22 cellular contexts compared by ENCODE assay signal in genomic region chr1:40803447-40803846, GRCh38. TPM values are rescaled to one million over a fixed set of nuclear protein-coding genes. Genes with fewer than 3 reads are reported as not detected.
DNase-seq lines count a peak whose midpoint lies in the region; ATAC-seq, FAIRE-seq and TF ChIP-seq lines count a peak whose summit lies in the region.
"Had no signal": no experiment of that assay in that cellular context is flagged by ENCODE, and none has a peak within 500 bp of the region (broad histone marks: within the 10 kb centered on the region; RNA-seq: fewer than 3 reads in every experiment).

No MANE protein-coding gene starts in this region.

- CTCF ChIA-PET in HepG2 (lab: Yijun Ruan, JAX; ENCODE audit: low intra/inter-chr PET ratio, low total read pairs), result no interaction called here

- peaks cover 17 to 19% of the 10 kb centered on the region in 2 donors for H3K4me1 Mint-ChIP-seq in effector memory CD8-positive, alpha-beta T cell (ENCODE audit: low read depth in 2 of 2)

- H3K9me3 ChIP-seq in HepG2 (ENCODE audit: low read length), result no peaks in the 10 kb centered on the region
- no peaks in the 10 kb centered on the region for H3K9me3 ChIP-seq in right lobe of liver
- H3K9me3 ChIP-seq in prostate gland, result no peaks in the 10 kb centered on the region

- peaks cover 10% of the 10 kb centered on the region for H3K36me3 Mint-ChIP-seq in effector memory CD8-positive, alpha-beta T cell (ENCODE audit: insufficient read depth)

- peak overlapping the region; percentile 8 to 21 for H3K4me3 Mint-ChIP-seq in effector memory CD8-positive, alpha-beta T cell

- no peaks in the 10 kb centered on the region for H3K9me3 Mint-ChIP-seq in effector memory CD8-positive, alpha-beta T cell
- H3K9me3 Mint-ChIP-seq: endodermal cell had no signal

- no peak for TF ChIP-seq CTCF in HepG2 (CRISPR knock-in tag; IDR thresholded peaks at IDR 0.05)
- no peak for TF ChIP-seq CTCF in right lobe of liver (IDR thresholded peaks at IDR 0.05)
- no peak for TF ChIP-seq CTCF in prostate gland (IDR thresholded peaks at IDR 0.05)

- H3K4me2 ChIP-seq in HepG2 (ENCODE audit: low read depth, low read length), result no peak overlapping the region

- H3K27me3 Mint-ChIP-seq in effector memory CD8-positive, alpha-beta T cell, result no peaks in the 10 kb centered on the region

- H3K27ac ChIP-seq in HepG2 (ENCODE audit: extremely low read length, insufficient read depth, low read length) (no peak overlapping the region), right lobe of liver (no peak overlapping the region), prostate gland (peak overlapping the region; percentile 59 to 76)

- TF ChIP-seq RAD21 in HepG2 (CRISPR knock-in tag; IDR thresholded peaks at IDR 0.05), result no peak

- intact Hi-C loops in HepG2 (cut with micrococcal nuclease; ENCODE audit: unreplicated experiment), result no loop called here
- intact Hi-C loops in right lobe of liver (cut with DNase I), result no loop called here
- intact Hi-C loops in prostate gland (cut with DNase I), result no loop called here
- intact Hi-C loops in left colon (cut with DNase I, micrococcal nuclease), result no loop called here

- H3K4me3 ChIP-seq in HepG2 (replicated peaks in 1 of 3; ENCODE audit: insufficient read depth in 1 of 3, low read depth in 2 of 3, low read length in 3 of 3) (no peak overlapping the region), right lobe of liver (no peak overlapping the region), prostate gland (no peak overlapping the region)

- no peak for TF ChIP-seq POLR2A in HepG2 (IDR thresholded peaks at IDR 0.05; ENCODE audit: insufficient read depth in 1 of 2, low read depth in 2 of 2, low read length in 2 of 2)
- no peak for TF ChIP-seq POLR2A in right lobe of liver (IDR thresholded peaks at IDR 0.05)
- no peak for TF ChIP-seq POLR2A in prostate gland (IDR thresholded peaks at IDR 0.05)

- no peaks in the 10 kb centered on the region for H4K20me1 ChIP-seq in HepG2 (ENCODE audit: insufficient read depth, low read length)

- H2AFZ ChIP-seq in HepG2 (ENCODE audit: low read length), result no peak overlapping the region

- H3K4me1 ChIP-seq in HepG2 (ENCODE audit: insufficient read depth, low read length) (peaks cover 9% of the 10 kb centered on the region), right lobe of liver (peaks cover 0 to 17% (median 0%) of the 10 kb centered on the region in 4 donors), prostate gland (replicated peaks) (peaks cover 4% of the 10 kb centered on the region)

- in situ Hi-C loops in HepG2 (cut with HindIII; ENCODE audit: extremely low pct_ligation_motif_present, low pct_unique_long_range_greater_than_20kb), result no loop called here

- DNase-seq in HepG2 (ENCODE audit: low spot score), result no peak
- no peak for DNase-seq in right lobe of liver
- DNase-seq in effector memory CD8-positive, alpha-beta T cell, result no peak
- no peak for DNase-seq in prostate gland (ENCODE audit: low spot score)
- DNase-seq in NCI-H2171 (lab: John Stamatoyannopoulos, UW), result no peak
- DNase-seq in NCI-H446 (lab: John Stamatoyannopoulos, UW), result no peak
- no peak for DNase-seq in LoVo (ENCODE audit: low spot score)
- DNase-seq in left colon, result no peak
- DNase-seq: activated CD4-positive, alpha-beta T cell treated with anti-CD3 and anti-CD28 coated beads for 48 hours; activated CD8-positive, alpha-beta memory T cell treated with anti-CD3 and anti-CD28 coated beads, Interleukin-2, amount 50 U/mL, for 48 hours; activated gamma-delta T cell; amygdala; cerebellar nuclear complex; DND-41; endodermal cell; hippocampal formation; kidney; midbrain; NCI-H2171 treated with DMSO at 0.1 percent for 48 hours; nucleus accumbens; stimulated activated CD4-positive, alpha-beta T cell treated with anti-CD3 and anti-CD28 coated beads, Interleukin-4, amount 100 ng/mL, for 1 hour had no signal

- H3K79me2 ChIP-seq in HepG2 (ENCODE audit: insufficient read depth, low read length), result no peaks in the 10 kb centered on the region

- H3K27me3 ChIP-seq in HepG2 (ENCODE audit: control insufficient read depth in 1 of 2, insufficient read depth in 2 of 2, low read length in 2 of 2) (peaks cover 0 to 37% of the 10 kb centered on the region in 2 experiments; a peak in 4 of 5 replicates), right lobe of liver (no peaks in the 10 kb centered on the region), prostate gland (replicated peaks; ENCODE audit: insufficient read depth) (no peaks in the 10 kb centered on the region)

- BruUV-seq in HepG2 (replicated peaks; lab: Mats Ljungman, UMichigan), result no TSS peak

- POLR2A ChIA-PET in HepG2 (lab: Yijun Ruan, JAX), result no interaction called here

- H3K9ac ChIP-seq in HepG2 (ENCODE audit: insufficient read depth, low read depth, low read length), result no peak overlapping the region

- TF ChIP-seq EP300 in HepG2 (IDR thresholded peaks at IDR 0.05; ENCODE audit: low read depth in 2 of 2, low read length in 2 of 2) (no peak), HepG2 (CRISPR knock-in tag; IDR thresholded peaks at IDR 0.05; ENCODE audit: borderline replicate concordance) (no peak)

- 67% methylated on average over 3 of the region's 3 CpGs for WGBS in HepG2 (ENCODE audit: low lambda C conversion rate)
- 83% methylated on average over 1 of the region's 3 CpGs for WGBS in right lobe of liver (ENCODE audit: insufficient coverage, low coverage, low lambda C conversion rate, missing lambda C conversion rate)
- WGBS in prostate gland, result 93% methylated on average over 3 of the region's 3 CpGs

- peak overlapping the region in 1 of 2 donors; percentile 82 for H3K27ac Mint-ChIP-seq in effector memory CD8-positive, alpha-beta T cell
- H3K27ac Mint-ChIP-seq: endodermal cell had no signal

- ATAC-seq in HepG2, result no peak
- no peak for ATAC-seq in right lobe of liver
- no peak for ATAC-seq in effector memory CD8-positive, alpha-beta T cell (replicated peaks)
- no peak for ATAC-seq in left colon

- FAIRE-seq in HepG2 (lab: Jason Lieb, UNC), result no peak
- FAIRE-seq: HTR-8/SVneo, kidney had no signal

- H3K36me3 ChIP-seq in HepG2 (replicated peaks in 1 of 2; ENCODE audit: control insufficient read depth in 1 of 2, insufficient read depth in 2 of 2, low read length in 2 of 2) (no peaks in the 10 kb centered on the region), right lobe of liver (no peaks in the 10 kb centered on the region), prostate gland (no peaks in the 10 kb centered on the region)

TF ChIP-seq in HepG2, 621 proteins besides CTCF, POLR2A, EP300 and RAD21 (continues in another document):
- peak; percentile 96 for TF ChIP-seq ZNF768 (CRISPR knock-in tag; IDR thresholded peaks at IDR 0.05)

RNA-seq across cellular contexts. Expression of gene KCNQ4, which starts 19.9 kb away (rescaled TPM):
- total RNA-seq in HepG2 (2016; rRNA removed; fragmentation: Illumina TruSeq; extraction: Trizol) (0.02 TPM in 1 of 2 replicates, not detected in the other), right lobe of liver (under 1 TPM; 0.12 to 0.23 (median 0.15) TPM), prostate gland (1 to 10 TPM; 1.8 to 3.1 TPM), left colon (1 to 10 TPM; 2.1 to 2.4 TPM)
- total RNA-seq in HepG2 (2016; cell fraction: cytosol; rRNA removed; fragmentation: Illumina TruSeq; extraction: Trizol; ENCODE audit: low read depth), result not detected in 2 replicates
- not detected in 2 replicates for total RNA-seq in HepG2 (2016; cell fraction: insoluble cytoplasmic fraction; rRNA removed; fragmentation: Illumina TruSeq; extraction: Trizol)
- total RNA-seq in HepG2 (2016; cell fraction: membrane; rRNA removed; fragmentation: Illumina TruSeq; extraction: Trizol), result not detected in 2 replicates
- not detected in 2 replicates for total RNA-seq in HepG2 (2016; cell fraction: nucleus; rRNA removed; fragmentation: Illumina TruSeq; extraction: Trizol)
- polyA plus RNA-seq in HepG2 (2011; rRNA removed), result 0.03 and 0.09 TPM in 2 replicates
- polyA plus RNA-seq in HepG2 (2011; cell fraction: cytosol; rRNA removed), result 0.03 and 0.05 TPM in 2 replicates
- 0.40 and 0.48 TPM in 2 replicates for polyA plus RNA-seq in HepG2 (2011; cell fraction: nucleus; rRNA removed)
- polyA plus RNA-seq in HepG2 (2012), result 0.04 and 0.12 TPM in 2 replicates
- polyA plus RNA-seq in HepG2 (2016; cell fraction: cytosol; fragmentation: Illumina TruSeq; extraction: Trizol; ENCODE audit: low read depth), result not detected in 2 replicates
- polyA plus RNA-seq in HepG2 (2016; cell fraction: insoluble cytoplasmic fraction; fragmentation: Illumina TruSeq; extraction: Trizol; ENCODE audit: low read depth), result not detected in 2 replicates
- 0.06 TPM in 1 of 2 replicates, not detected in the other for polyA plus RNA-seq in HepG2 (2016; cell fraction: membrane; fragmentation: Illumina TruSeq; extraction: Trizol; ENCODE audit: low read depth)
- polyA plus RNA-seq in HepG2 (2016; cell fraction: nucleus; fragmentation: Illumina TruSeq; extraction: Trizol; ENCODE audit: insufficient read depth, low read depth), result 0.19 and 0.45 TPM in 2 replicates
- polyA minus RNA-seq in HepG2 (2011; rRNA and poly(A)+ RNA removed; ENCODE audit: low replicate concordance), result 0.08 and 0.12 TPM in 2 replicates
- not detected in 2 replicates for polyA minus RNA-seq in HepG2 (2011; cell fraction: cytosol; rRNA and poly(A)+ RNA removed)
- polyA minus RNA-seq in HepG2 (2011; cell fraction: nucleus; rRNA and poly(A)+ RNA removed), result not detected in 2 replicates

RNA-seq across cellular contexts. Expression of gene CITED4, which starts 58.7 kb away (rescaled TPM):
- total RNA-seq in HepG2 (2016; rRNA removed; fragmentation: Illumina TruSeq; extraction: Trizol) (5.8 and 9.9 TPM in 2 replicates), right lobe of liver (100 to 1,000 TPM in 1 of 6 experiments, 10 to 100 TPM in 5; 19.0 to 116 (median 25.8) TPM), prostate gland (100 to 1,000 TPM in 1 of 2 donors, 10 to 100 TPM in 1; 72.3 to 138 TPM), left colon (1 to 10 TPM; 4.1 to 5.8 TPM)
- total RNA-seq in HepG2 (2016; cell fraction: cytosol; rRNA removed; fragmentation: Illumina TruSeq; extraction: Trizol; ENCODE audit: low read depth), result 8.5 and 9.6 TPM in 2 replicates
- 6.5 and 9.1 TPM in 2 replicates for total RNA-seq in HepG2 (2016; cell fraction: insoluble cytoplasmic fraction; rRNA removed; fragmentation: Illumina TruSeq; extraction: Trizol)
- total RNA-seq in HepG2 (2016; cell fraction: membrane; rRNA removed; fragmentation: Illumina TruSeq; extraction: Trizol), result 11.1 and 14.4 TPM in 2 replicates
- total RNA-seq in HepG2 (2016; cell fraction: nucleus; rRNA removed; fragmentation: Illumina TruSeq; extraction: Trizol), result 4.1 and 4.2 TPM in 2 replicates
- polyA plus RNA-seq in HepG2 (2011; rRNA removed), result 1.5 and 2.0 TPM in 2 replicates
- 1.7 and 3.5 TPM in 2 replicates for polyA plus RNA-seq in HepG2 (2011; cell fraction: cytosol; rRNA removed)
- polyA plus RNA-seq in HepG2 (2011; cell fraction: nucleus; rRNA removed), result 3.7 and 3.9 TPM in 2 replicates
- polyA plus RNA-seq in HepG2 (2012), result 5.5 and 6.8 TPM in 2 replicates
- polyA plus RNA-seq in HepG2 (2016; cell fraction: cytosol; fragmentation: Illumina TruSeq; extraction: Trizol; ENCODE audit: low read depth), result 9.0 and 13.1 TPM in 2 replicates
- polyA plus RNA-seq in HepG2 (2016; cell fraction: insoluble cytoplasmic fraction; fragmentation: Illumina TruSeq; extraction: Trizol; ENCODE audit: low read depth), result 11.7 and 13.4 TPM in 2 replicates
- polyA plus RNA-seq in HepG2 (2016; cell fraction: membrane; fragmentation: Illumina TruSeq; extraction: Trizol; ENCODE audit: low read depth), result 14.8 and 15.5 TPM in 2 replicates
- 13.0 and 14.6 TPM in 2 replicates for polyA plus RNA-seq in HepG2 (2016; cell fraction: nucleus; fragmentation: Illumina TruSeq; extraction: Trizol; ENCODE audit: insufficient read depth, low read depth)
- polyA minus RNA-seq in HepG2 (2011; rRNA and poly(A)+ RNA removed; ENCODE audit: low replicate concordance), result 1.8 and 1.9 TPM in 2 replicates
- 3.7 and 5.4 TPM in 2 replicates for polyA minus RNA-seq in HepG2 (2011; cell fraction: cytosol; rRNA and poly(A)+ RNA removed)
- polyA minus RNA-seq in HepG2 (2011; cell fraction: nucleus; rRNA and poly(A)+ RNA removed), result 1.6 and 2.2 TPM in 2 replicates

Comparison
In these comparisons a context has a peak if more than half of its experiments do, and no peak if none do; other contexts are left out.
1. H3K27ac ChIP-seq: peak in prostate gland (2 of 2); none in HepG2 (single experiment) and right lobe of liver (0 of 3).